Comparison of ENCODE assay signal across 14 cellular contexts in the genomic region with DNA sequence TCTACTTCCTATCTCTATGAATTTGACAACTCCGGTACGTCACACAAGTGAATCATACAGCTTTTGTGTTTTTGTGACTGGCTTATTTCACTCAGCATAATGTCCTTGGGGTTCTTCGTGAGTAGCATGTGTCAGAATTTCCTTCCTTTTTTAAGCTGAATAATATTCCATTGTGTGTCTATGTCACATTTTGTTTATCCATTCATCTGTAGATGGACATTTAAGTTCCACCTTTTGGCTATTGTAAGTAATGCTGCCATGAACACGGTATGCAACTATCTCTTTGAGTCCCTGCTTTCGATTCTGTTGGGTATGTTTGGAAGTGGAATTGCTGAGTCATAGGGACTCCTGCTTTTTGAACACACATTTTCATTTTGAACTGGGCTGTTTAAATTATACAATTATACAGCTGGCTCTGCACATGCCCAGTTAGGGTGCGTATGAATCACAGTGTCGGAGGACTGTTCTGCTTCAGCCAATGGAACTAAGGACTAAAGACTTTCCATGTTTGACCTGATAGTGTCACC. TPM values are rescaled to one million over a fixed set of nuclear protein-coding genes. Genes with fewer than 3 reads are reported as not detected.
DNase-seq lines count a peak whose midpoint lies in the region; ATAC-seq, FAIRE-seq and TF ChIP-seq lines count a peak whose summit lies in the region.
"Had no signal": no experiment of that assay in that cellular context is flagged by ENCODE, and none has a peak within 500 bp of the region (broad histone marks: within the 10 kb centered on the region; RNA-seq: fewer than 3 reads in every experiment).

No MANE protein-coding gene starts in this region.

- H2BK5ac ChIP-seq in mesenchymal stem cell (ENCODE audit: low read depth, low read length, poor library complexity, severe bottlenecking) = no peak overlapping the region

- no peak overlapping the region for H2AK5ac ChIP-seq in mesenchymal stem cell (ENCODE audit: low read length, severe bottlenecking)

- no peak overlapping the region for H4K91ac ChIP-seq in mesenchymal stem cell (ENCODE audit: low read length)

- H3K4me1 Mint-ChIP-seq in HFFc6 (ENCODE audit: low read depth) (peaks cover 7% of the 10 kb centered on the region; the same call in 1 of the 2 replicates), astrocyte (ENCODE audit: low read depth, unreplicated experiment) (peaks cover 19% of the 10 kb centered on the region)
- no peaks in the 10 kb centered on the region for H3K4me1 Mint-ChIP-seq in stimulated activated memory B cell treated with anti-CD40 and anti-IgM and Interleukin-4, amounts not matched to agents 10 μg/mL and 1 μg/mL and 100 μg/mL, for 72 hours

- no peak overlapping the region for H3K27ac ChIP-seq in astrocyte (ENCODE audit: low read depth, low read length)
- H3K27ac ChIP-seq in mesenchymal stem cell (ENCODE audit: low read length, poor library complexity, severe bottlenecking) = no peak overlapping the region
- H3K27ac ChIP-seq: SK-N-MC had no signal

- no peak for TF ChIP-seq CTCF in AG10803 (conservative IDR thresholded peaks at IDR 0.05; ENCODE audit: low read length)
- no peak for TF ChIP-seq CTCF in HFFc6 (IDR thresholded peaks at IDR 0.05)
- no peak for TF ChIP-seq CTCF in astrocyte (IDR thresholded peaks at IDR 0.05; ENCODE audit: insufficient read depth, low read depth, low read length)

- H3K79me1 ChIP-seq in mesenchymal stem cell (replicated peaks; ENCODE audit: low read length, poor library complexity, severe bottlenecking) = no peaks in the 10 kb centered on the region

- H2BK15ac ChIP-seq in mesenchymal stem cell (ENCODE audit: low read depth, poor library complexity, severe bottlenecking) = no peak overlapping the region

- no peaks in the 10 kb centered on the region for H3K36me3 ChIP-seq in astrocyte (ENCODE audit: insufficient read depth, low read length)
- no peaks in the 10 kb centered on the region for H3K36me3 ChIP-seq in mesenchymal stem cell (ENCODE audit: control insufficient read depth in 1 of 2, insufficient read depth in 2 of 2, low read depth in 1 of 2, low read length in 2 of 2)

- H3K27me3 ChIP-seq in astrocyte (ENCODE audit: insufficient read depth, low read length) = peaks cover 27% of the 10 kb centered on the region
- H3K27me3 ChIP-seq in mesenchymal stem cell (ENCODE audit: control insufficient read depth in 1 of 2, insufficient read depth in 1 of 2, low read length in 2 of 2) = peaks cover 0 to 31% of the 10 kb centered on the region in 2 experiments

- no peak overlapping the region for H3K14ac ChIP-seq in mesenchymal stem cell (ENCODE audit: low read length in 2 of 2)

- H3K4me1 ChIP-seq in astrocyte (ENCODE audit: insufficient read depth, low read length) = no peaks in the 10 kb centered on the region
- H3K4me1 ChIP-seq in mesenchymal stem cell (ENCODE audit: control insufficient read depth, insufficient read depth, low read depth, low read length) = peaks cover 6% of the 10 kb centered on the region

- H3K4me3 Mint-ChIP-seq in HFFc6 = peak overlapping the region; percentile 21; the same call in 1 of the 2 replicates
- H3K4me3 Mint-ChIP-seq in astrocyte (ENCODE audit: unreplicated experiment) = no peak overlapping the region
- H3K4me3 Mint-ChIP-seq in stimulated activated memory B cell treated with anti-CD40 and anti-IgM and Interleukin-4, amounts not matched to agents 10 μg/mL and 1 μg/mL and 100 μg/mL, for 72 hours = no peak overlapping the region
- H3K4me3 Mint-ChIP-seq: nephron had no signal

- no peaks in the 10 kb centered on the region for H3K9me3 ChIP-seq in astrocyte (ENCODE audit: insufficient read depth, low read depth, low read length)
- H3K9me3 ChIP-seq in mesenchymal stem cell (ENCODE audit: control insufficient read depth, low read length) = no peaks in the 10 kb centered on the region

- H3K27me3 Mint-ChIP-seq in HFFc6 (ENCODE audit: insufficient read depth) (peaks cover 28% of the 10 kb centered on the region), astrocyte (ENCODE audit: low read depth, unreplicated experiment) (peaks cover 4% of the 10 kb centered on the region)
- peaks cover 21% of the 10 kb centered on the region for H3K27me3 Mint-ChIP-seq in stimulated activated memory B cell treated with anti-CD40 and anti-IgM and Interleukin-4, amounts not matched to agents 10 μg/mL and 1 μg/mL and 100 μg/mL, for 72 hours

- no peak for ATAC-seq in stimulated activated memory B cell treated with anti-CD40 and anti-IgM and Interleukin-4, amounts not matched to agents 10 μg/mL and 1 μg/mL and 100 μg/mL, for 72 hours
- no peak for ATAC-seq in HG02798 (IDR thresholded peaks at IDR 0.05; ENCODE audit: poor library complexity, unreplicated experiment)

- H3K4ac ChIP-seq in mesenchymal stem cell (ENCODE audit: low read depth in 1 of 2, low read length in 2 of 2) = no peak overlapping the region

- DNase-seq in AG10803 (ENCODE audit: low read depth) = peak; percentile 15
- DNase-seq in HFFc6 = no peak
- DNase-seq in astrocyte (ENCODE audit: low read depth) = peak; percentile 64
- peak; percentile 62 for DNase-seq in mesenchymal stem cell
- no peak for DNase-seq in NCI-H510A treated with DMSO at 0.1 percent for 48 hours (lab: John Stamatoyannopoulos, UW)
- DNase-seq in NCI-H1417 (lab: John Stamatoyannopoulos, UW) = no peak
- DNase-seq: activated CD8-positive, alpha-beta memory T cell treated with anti-CD3 and anti-CD28 coated beads, Interleukin-2, amount 50 U/mL, for 4 hours; NCI-H2029; stimulated activated CD4-positive, alpha-beta T cell treated with anti-CD3 and anti-CD28 coated beads, Interleukin-4, amount 100 ng/mL, for 1 hour had no signal

- H3K36me3 Mint-ChIP-seq in HFFc6 (ENCODE audit: low read depth) (no peaks in the 10 kb centered on the region), astrocyte (ENCODE audit: low read depth, unreplicated experiment) (no peaks in the 10 kb centered on the region)
- no peaks in the 10 kb centered on the region for H3K36me3 Mint-ChIP-seq in stimulated activated memory B cell treated with anti-CD40 and anti-IgM and Interleukin-4, amounts not matched to agents 10 μg/mL and 1 μg/mL and 100 μg/mL, for 72 hours

- H4K8ac ChIP-seq in mesenchymal stem cell (ENCODE audit: low read length) = no peak overlapping the region

- H3K18ac ChIP-seq in mesenchymal stem cell (ENCODE audit: low read depth in 1 of 2, low read length in 2 of 2) = no peak overlapping the region

- H3K79me2 ChIP-seq in astrocyte (ENCODE audit: insufficient read depth, low read length) = no peaks in the 10 kb centered on the region

- no peak overlapping the region for H3K23ac ChIP-seq in mesenchymal stem cell (ENCODE audit: low read length in 2 of 2)

- H3K9ac ChIP-seq in astrocyte (ENCODE audit: low read length) = no peak overlapping the region
- peak overlapping the region; percentile 36 for H3K9ac ChIP-seq in mesenchymal stem cell (ENCODE audit: low read length)

- no peak overlapping the region; the same call in 1 of the 2 replicates for H3K27ac Mint-ChIP-seq in HFFc6
- H3K27ac Mint-ChIP-seq in astrocyte (ENCODE audit: unreplicated experiment) = no peak overlapping the region
- no peak overlapping the region for H3K27ac Mint-ChIP-seq in stimulated activated memory B cell treated with anti-CD40 and anti-IgM and Interleukin-4, amounts not matched to agents 10 μg/mL and 1 μg/mL and 100 μg/mL, for 72 hours
- H3K27ac Mint-ChIP-seq: nephron had no signal

- no peak for FAIRE-seq in astrocyte (lab: Jason Lieb, UNC)

- no peak overlapping the region for H2BK12ac ChIP-seq in mesenchymal stem cell (ENCODE audit: low read length in 2 of 2)

- no peak overlapping the region for H2AFZ ChIP-seq in astrocyte (ENCODE audit: low read depth, low read length)
- H2AFZ ChIP-seq in mesenchymal stem cell (ENCODE audit: low read depth, low read length) = no peak overlapping the region

- no peaks in the 10 kb centered on the region for H4K20me1 ChIP-seq in astrocyte (ENCODE audit: insufficient read depth, low read length)

- H3K9me3 Mint-ChIP-seq in HFFc6 = no peaks in the 10 kb centered on the region
- H3K9me3 Mint-ChIP-seq in astrocyte (ENCODE audit: unreplicated experiment) = peaks cover 2% of the 10 kb centered on the region
- no peaks in the 10 kb centered on the region for H3K9me3 Mint-ChIP-seq in stimulated activated memory B cell treated with anti-CD40 and anti-IgM and Interleukin-4, amounts not matched to agents 10 μg/mL and 1 μg/mL and 100 μg/mL, for 72 hours
- H3K9me3 Mint-ChIP-seq: nephron had no signal

- H3K4me3 ChIP-seq in AG10803 (ENCODE audit: low read length) (no peak overlapping the region), astrocyte (ENCODE audit: insufficient read depth, low read depth, low read length) (no peak overlapping the region), mesenchymal stem cell (ENCODE audit: insufficient read depth in 1 of 2, low read depth in 1 of 2, low read length in 2 of 2) (peak overlapping the region in 1 of 2 experiments; percentile 51)
- H3K4me3 ChIP-seq: SK-N-MC had no signal

- H3K4me2 ChIP-seq in astrocyte (ENCODE audit: low read length) (peak overlapping the region; percentile 42), mesenchymal stem cell (ENCODE audit: low read length, poor library complexity, severe bottlenecking) (no peak overlapping the region)

- WGBS in mesenchymal stem cell = 91% methylated on average over 6 of the region's 7 CpGs

- H2BK120ac ChIP-seq in mesenchymal stem cell (ENCODE audit: low read depth, low read length) = no peak overlapping the region

RNA-seq across cellular contexts. Expression of gene C13orf42, which starts 43.0 kb away (rescaled TPM):
- not detected for total RNA-seq in HFFc6 (2021; fragmentation: NEBNext Ultra II Directional; extraction: Animal tissue kit (Norgen Biotek cat#: 25700))
- total RNA-seq in astrocyte = not detected in 2 replicates
- not detected for polyA plus RNA-seq in mesenchymal stem cell (2013, experiment 1 of 2)
- polyA plus RNA-seq in mesenchymal stem cell (2013, experiment 2 of 2) = not detected
- total RNA-seq: ureter had no signal

Comparison
In these comparisons a context has a peak if more than half of its experiments do, and no peak if none do; other contexts are left out.
1. DNase-seq: peak in AG10803 (single experiment), astrocyte (single experiment) and mesenchymal stem cell (single experiment); none in HFFc6 (single experiment), NCI-H510A treated with DMSO at 0.1 percent for 48 hours (single experiment) and NCI-H1417 (0 of 3).